ENCODE assay signal across 8 cellular contexts in genomic region chr14:91229743-91230200, GRCh38. TPM values are rescaled to one million over a fixed set of nuclear protein-coding genes. Genes with fewer than 3 reads are reported as not detected.
DNase-seq lines count a peak whose midpoint lies in the region; ATAC-seq and TF ChIP-seq lines count a peak whose summit lies in the region.

No MANE protein-coding gene starts in this region.

- H3K9me3 Mint-ChIP-seq in activated naive CD4-positive, alpha-beta T cell treated with anti-CD3 and anti-CD28 coated beads for 36 hours: peaks cover 9% of the 10 kb centered on the region
- no peaks in the 10 kb centered on the region for H3K9me3 Mint-ChIP-seq in type B pancreatic cell

- ATAC-seq in GM18520 (IDR thresholded peaks at IDR 0.05; ENCODE audit: unreplicated experiment) (peak; percentile 48), HG02759 (IDR thresholded peaks at IDR 0.05; ENCODE audit: unreplicated experiment) (peak; percentile 70)

- no peak for TF ChIP-seq CTCF in type B pancreatic cell (conservative IDR thresholded peaks at IDR 0.05)

- H3K27ac Mint-ChIP-seq in activated naive CD4-positive, alpha-beta T cell treated with anti-CD3 and anti-CD28 coated beads for 36 hours: peak overlapping the region; percentile 99
- H3K27ac Mint-ChIP-seq in type B pancreatic cell: no peak overlapping the region

- CTCF ChIA-PET in activated naive CD4-positive, alpha-beta T cell treated with anti-CD3 and anti-CD28 coated beads for 36 hours (lab: Charles Lee): interaction anchor here (1.1 to 4.6 kb wide), 2 partner anchors 13 to 52 kb away, joined by 4 to 81 read pairs; partner anchors contain the start of gene GPR68

- peak; percentile 95 for DNase-seq in NOMO-1 treated with DMSO at 0.1 percent for 48 hours (lab: John Stamatoyannopoulos, UW; ENCODE audit: unreplicated experiment)
- peak; percentile 86 for DNase-seq in activated naive CD4-positive, alpha-beta T cell treated with anti-CD3 and anti-CD28 coated beads for 36 hours
- peak; percentile 71 for DNase-seq in stimulated activated CD4-positive, alpha-beta T cell treated with anti-CD3 and anti-CD28 coated beads, Interleukin-4, amount 100 ng/mL, for 24 hours
- no peak for DNase-seq in type B pancreatic cell (ENCODE audit: extremely low spot score, unreplicated experiment)
- DNase-seq in DMS53 treated with DMSO at 0.1 percent for 48 hours (lab: John Stamatoyannopoulos, UW; ENCODE audit: unreplicated experiment): no peak
- no peak for DNase-seq in NCI-H510A treated with DMSO at 0.1 percent for 48 hours (lab: John Stamatoyannopoulos, UW)

- H3K4me1 Mint-ChIP-seq in activated naive CD4-positive, alpha-beta T cell treated with anti-CD3 and anti-CD28 coated beads for 36 hours (ENCODE audit: low read depth): peaks cover 78% of the 10 kb centered on the region
- no peaks in the 10 kb centered on the region for H3K4me1 Mint-ChIP-seq in type B pancreatic cell (ENCODE audit: unreplicated experiment)

- intact Hi-C loops in activated naive CD4-positive, alpha-beta T cell treated with anti-CD3 and anti-CD28 coated beads for 36 hours (cut with micrococcal nuclease): loop anchor here (1.0 to 5.0 kb wide), 6 partner anchors 33 to 832 kb away; partner anchors contain the start of genes CALM1 and DGLUCY

- peak overlapping the region; percentile 52 for H3K4me3 Mint-ChIP-seq in activated naive CD4-positive, alpha-beta T cell treated with anti-CD3 and anti-CD28 coated beads for 36 hours
- no peak overlapping the region for H3K4me3 Mint-ChIP-seq in type B pancreatic cell

- peaks cover 35% of the 10 kb centered on the region for H3K36me3 Mint-ChIP-seq in activated naive CD4-positive, alpha-beta T cell treated with anti-CD3 and anti-CD28 coated beads for 36 hours (ENCODE audit: low read depth)
- H3K36me3 Mint-ChIP-seq in type B pancreatic cell: peaks cover 17% of the 10 kb centered on the region

- no peaks in the 10 kb centered on the region for H3K27me3 Mint-ChIP-seq in activated naive CD4-positive, alpha-beta T cell treated with anti-CD3 and anti-CD28 coated beads for 36 hours (ENCODE audit: low read depth)
- no peaks in the 10 kb centered on the region for H3K27me3 Mint-ChIP-seq in type B pancreatic cell

RNA-seq across cellular contexts. Expression of gene GPR68, which starts 14.7 kb away (rescaled TPM):
- 1 to 10 TPM; 1.2 to 1.3 TPM for total RNA-seq in activated naive CD4-positive, alpha-beta T cell treated with anti-CD3 and anti-CD28 coated beads for 36 hours
- total RNA-seq in type B pancreatic cell (ENCODE audit: low replicate concordance): 0.33 and 0.58 TPM in 2 replicates

Comparison
In these comparisons a context has a peak if more than half of its experiments do, and no peak if none do; other contexts are left out.
1. DNase-seq: peak in NOMO-1 treated with DMSO at 0.1 percent for 48 hours (single experiment), activated naive CD4-positive, alpha-beta T cell treated with anti-CD3 and anti-CD28 coated beads for 36 hours (single experiment) and stimulated activated CD4-positive, alpha-beta T cell treated with anti-CD3 and anti-CD28 coated beads, Interleukin-4, amount 100 ng/mL, for 24 hours (single experiment); none in type B pancreatic cell (single experiment), DMS53 treated with DMSO at 0.1 percent for 48 hours (single experiment) and NCI-H510A treated with DMSO at 0.1 percent for 48 hours (single experiment).